In the genomic region with DNA sequence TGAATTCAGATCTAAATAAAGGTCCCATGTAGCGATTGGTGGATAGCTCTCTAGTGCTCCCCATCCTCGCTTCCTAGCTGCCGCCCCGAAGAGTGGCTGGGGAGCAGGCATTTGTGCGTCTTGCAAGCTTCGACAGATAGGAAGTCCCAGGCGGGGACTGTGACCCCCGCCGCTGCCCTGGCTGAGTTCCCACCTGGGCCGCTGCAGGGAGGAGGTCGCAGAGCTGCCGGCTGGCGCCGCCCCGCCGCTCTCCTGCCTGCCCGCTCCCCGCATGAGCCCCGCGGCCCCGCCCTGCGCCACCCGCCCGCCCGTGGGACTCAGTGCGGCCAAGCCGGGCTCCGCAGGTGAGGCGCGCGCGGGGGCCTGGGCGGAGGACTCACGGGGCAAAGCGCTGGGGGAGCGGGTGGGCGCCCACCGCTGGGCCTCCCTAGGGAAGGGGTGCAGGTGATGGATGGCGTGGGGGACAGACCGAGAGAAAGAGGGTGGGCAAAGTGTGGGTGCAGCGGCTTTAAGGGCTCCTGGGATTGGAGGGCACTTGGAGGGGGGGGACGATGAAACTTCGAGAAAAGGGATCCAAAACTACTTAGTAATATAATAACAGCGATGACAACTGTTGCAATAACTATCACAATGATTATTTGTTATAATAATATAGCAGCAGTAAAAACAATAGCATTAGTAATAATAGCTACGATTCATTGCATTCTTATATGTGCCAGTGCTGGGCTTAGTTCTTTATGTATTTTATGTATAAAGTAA, we compare ENCODE assay signal across 8 cellular contexts. TPM values are rescaled to one million over a fixed set of nuclear protein-coding genes. Genes with fewer than 3 reads are reported as not detected.
DNase-seq lines count a peak whose midpoint lies in the region; ATAC-seq and TF ChIP-seq lines count a peak whose summit lies in the region.

Gene OTOA, plus strand, starts transcription at position 80 of the 759 bp plus-strand sequence. CDS start 14,547 bp downstream, outside the sequence.

- no peaks in the 10 kb centered on the region for H3K9me3 ChIP-seq in CD4-positive, CD25-positive, alpha-beta regulatory T cell (ENCODE audit: control insufficient read depth in 2 of 2, low read length in 2 of 2)
- no peaks in the 10 kb centered on the region for H3K9me3 ChIP-seq in RWPE2 (ENCODE audit: severe bottlenecking)
- H3K9me3 ChIP-seq in colonic mucosa = no peaks in the 10 kb centered on the region

- H3K27me3 Mint-ChIP-seq in CD4-positive, CD25-positive, alpha-beta regulatory T cell = peaks cover 20% of the 10 kb centered on the region
- peaks cover 15% of the 10 kb centered on the region for H3K27me3 Mint-ChIP-seq in nephron (ENCODE audit: low read depth)

- H3K9me3 Mint-ChIP-seq in CD4-positive, CD25-positive, alpha-beta regulatory T cell = no peaks in the 10 kb centered on the region
- H3K9me3 Mint-ChIP-seq in nephron = no peaks in the 10 kb centered on the region

- intact Hi-C loops in colonic mucosa (cut with DNase I) = no loop called here

- no peak within 1 kb of the TSS for H3K27ac ChIP-seq in CD4-positive, CD25-positive, alpha-beta regulatory T cell (ENCODE audit: insufficient read depth, low read length, poor library complexity, severe bottlenecking)
- H3K27ac ChIP-seq in RWPE2 (ENCODE audit: poor library complexity, severe bottlenecking) (no peak within 1 kb of the TSS), colonic mucosa (no peak within 1 kb of the TSS)

- ATAC-seq in CD4-positive, CD25-positive, alpha-beta regulatory T cell (ENCODE audit: low read depth in 2 of 2) = peak; percentile 39 to 55
- ATAC-seq in RWPE2 (ENCODE audit: low read depth) (peak; percentile 48), GM21390 (IDR thresholded peaks at IDR 0.05; ENCODE audit: unreplicated experiment) (no peak), HG03354 (IDR thresholded peaks at IDR 0.05; ENCODE audit: poor library complexity, severe bottlenecking, unreplicated experiment) (no peak), GM21447 (IDR thresholded peaks at IDR 0.05; ENCODE audit: unreplicated experiment) (no peak), HG03460 (IDR thresholded peaks at IDR 0.05; ENCODE audit: unreplicated experiment) (no peak)

- H3K9ac ChIP-seq in colonic mucosa (ENCODE audit: low read depth in 2 of 2, low read length in 2 of 2) = no peak within 1 kb of the TSS

- no peak within 1 kb of the TSS for H3K4me3 ChIP-seq in CD4-positive, CD25-positive, alpha-beta regulatory T cell (ENCODE audit: low read depth, low read length)
- H3K4me3 ChIP-seq in RWPE2 (ENCODE audit: severe bottlenecking) = no peak within 1 kb of the TSS
- H3K4me3 ChIP-seq in colonic mucosa = peak within 1 kb of the TSS; percentile 22

- no peak within 1 kb of the TSS for H3K27ac Mint-ChIP-seq in CD4-positive, CD25-positive, alpha-beta regulatory T cell
- H3K27ac Mint-ChIP-seq in nephron = no peak within 1 kb of the TSS

- peak within 1 kb of the TSS; percentile 63 to 85 (median 72) for H3K4me3 Mint-ChIP-seq in CD4-positive, CD25-positive, alpha-beta regulatory T cell
- H3K4me3 Mint-ChIP-seq in nephron = peak within 1 kb of the TSS; percentile 50 to 65 (median 65)

- DNase-seq in CD4-positive, CD25-positive, alpha-beta regulatory T cell = peak in 2 of 3 donors; percentile 8 to 17
- no peak for DNase-seq in RWPE2 (ENCODE audit: low spot score)
- no peak for DNase-seq in colonic mucosa

- H3K36me3 Mint-ChIP-seq in CD4-positive, CD25-positive, alpha-beta regulatory T cell = no peaks in the 10 kb centered on the region
- H3K36me3 Mint-ChIP-seq in nephron (ENCODE audit: low read depth) = peaks cover 5% of the 10 kb centered on the region

- no peaks in the 10 kb centered on the region for H3K36me3 ChIP-seq in CD4-positive, CD25-positive, alpha-beta regulatory T cell (ENCODE audit: control insufficient read depth, insufficient read depth, low read length)
- H3K36me3 ChIP-seq in RWPE2 (ENCODE audit: low read depth) = no peaks in the 10 kb centered on the region
- no peaks in the 10 kb centered on the region for H3K36me3 ChIP-seq in colonic mucosa

- TF ChIP-seq CTCF in RWPE2 (IDR thresholded peaks at IDR 0.05; ENCODE audit: poor library complexity, severe bottlenecking) = no peak
- no peak for TF ChIP-seq CTCF in colonic mucosa (IDR thresholded peaks at IDR 0.05)
- TF ChIP-seq CTCF in nephron (IDR thresholded peaks at IDR 0.05; ENCODE audit: unreplicated experiment in 3 of 3) = no peak

- H3K4me1 Mint-ChIP-seq in CD4-positive, CD25-positive, alpha-beta regulatory T cell = peaks cover 12 to 35% (median 26%) of the 10 kb centered on the region in 4 donors
- H3K4me1 Mint-ChIP-seq in nephron = peaks cover 11% of the 10 kb centered on the region

- H3K4me1 ChIP-seq in CD4-positive, CD25-positive, alpha-beta regulatory T cell (ENCODE audit: control insufficient read depth, insufficient read depth, low read length, poor library complexity, severe bottlenecking) = peaks cover 19% of the 10 kb centered on the region
- H3K4me1 ChIP-seq in RWPE2 (ENCODE audit: insufficient read depth, poor library complexity, severe bottlenecking) (no peaks in the 10 kb centered on the region), colonic mucosa (no peaks in the 10 kb centered on the region)

- no peaks in the 10 kb centered on the region for H3K27me3 ChIP-seq in CD4-positive, CD25-positive, alpha-beta regulatory T cell (ENCODE audit: control insufficient read depth, insufficient read depth, low read length)
- H3K27me3 ChIP-seq in RWPE2 (ENCODE audit: insufficient read depth, poor library complexity, severe bottlenecking) (no peaks in the 10 kb centered on the region), colonic mucosa (peaks cover 13% of the 10 kb centered on the region)

RNA-seq across cellular contexts. Expression of gene OTOA, which starts in this region (rescaled TPM):
- not detected for total RNA-seq in CD4-positive, CD25-positive, alpha-beta regulatory T cell
- not detected for polyA plus RNA-seq in CD4-positive, CD25-positive, alpha-beta regulatory T cell
- not detected for total RNA-seq in colonic mucosa

Comparison
In these comparisons a context has a peak if more than half of its experiments do, and no peak if none do; other contexts are left out.
1. Peak in DNase-seq and ATAC-seq in CD4-positive, CD25-positive, alpha-beta regulatory T cell; RNA of the gene not detected or under 1 TPM.